In the genomic region with DNA sequence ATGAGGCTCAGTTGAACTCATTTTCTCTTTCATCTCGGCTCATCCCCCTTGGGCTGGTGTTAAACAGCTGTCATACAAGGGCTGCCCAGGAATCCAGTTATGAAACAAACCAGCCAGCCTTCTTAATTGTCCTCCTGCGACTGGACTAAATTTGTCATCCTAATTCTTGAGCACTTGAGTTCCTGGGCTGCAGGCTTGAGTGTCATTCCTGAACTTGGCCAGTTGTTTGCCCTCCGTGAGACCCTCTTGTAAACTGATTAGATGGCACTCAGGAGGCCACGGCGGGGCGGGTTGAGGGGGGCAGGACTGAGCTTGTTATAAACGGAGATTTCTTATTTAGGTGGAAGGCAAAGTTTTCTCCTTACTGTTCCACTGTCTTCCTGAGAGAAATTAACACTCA, we compare ENCODE assay signal across 15 cellular contexts.
"Had no signal": no experiment of that assay in that cellular context is flagged by ENCODE, and none has a peak within 500 bp of the region (broad histone marks: within the 10 kb centered on the region; RNA-seq: fewer than 3 reads in every experiment).

No MANE protein-coding gene starts in this region.

- H3K27ac ChIP-seq: coronary artery, esophagus squamous epithelium, thoracic aorta, WERI-Rb-1 had no signal

- H3K4me3 ChIP-seq: coronary artery, esophagus squamous epithelium, thoracic aorta had no signal

- H3K36me3 ChIP-seq: esophagus squamous epithelium, thoracic aorta, WERI-Rb-1 had no signal

- H3K9me3 ChIP-seq: esophagus squamous epithelium, thoracic aorta had no signal

- H3K4me1 ChIP-seq: esophagus squamous epithelium had no signal

- DNase-seq: activated CD4-positive, alpha-beta memory T cell treated with anti-CD3 and anti-CD28 coated beads for 36 hours; activated CD4-positive, alpha-beta T cell treated with anti-CD3 and anti-CD28 coated beads for 36 hours; activated CD8-positive, alpha-beta memory T cell treated with anti-CD3 and anti-CD28 coated beads, Interleukin-2, amount 10 ng/mL, durations not matched to agents 7 days and 5 days; activated naive CD4-positive, alpha-beta T cell treated with anti-CD3 and anti-CD28 coated beads, Interleukin-2, amount 50 U/mL, for 16 hours; activated T-cell treated with anti-CD3 and anti-CD28 coated beads, Interleukin-2, amount 50 U/mL, for 1 hour; effector CD4-positive, alpha-beta T cell; esophagus squamous epithelium; left cardiac atrium; natural killer cell; stimulated activated CD4-positive, alpha-beta T cell treated with anti-CD3 and anti-CD28 coated beads, Interleukin-1b, Interleukin-23, amount 100 ng/mL, for 48 hours; T-helper 17 cell; WERI-Rb-1 had no signal

- ATAC-seq: activated CD4-positive, alpha-beta T cell treated with anti-CD3 and anti-CD28 coated beads for 36 hours; activated CD8-positive, alpha-beta memory T cell treated with anti-CD3 and anti-CD28 coated beads, Interleukin-2, amount 10 ng/mL, durations not matched to agents 7 days and 5 days; natural killer cell; stimulated activated effector memory CD8-positive, alpha-beta T cell treated with anti-CD3 and anti-CD28 coated beads, Interleukin-12 subunit alpha, Interleukin-12 subunit beta, amount 100 ng/mL, for 72 hours; T-helper 17 cell had no signal
